30 cellular contexts compared by ENCODE assay signal in genomic region chr16:35258381-35258780, GRCh38.
"Had no signal": no experiment of that assay in that cellular context is flagged by ENCODE, and none has a peak within 500 bp of the region (broad histone marks: within the 10 kb centered on the region; RNA-seq: fewer than 3 reads in every experiment).

No MANE protein-coding gene starts in this region.

- H3K4me1 Mint-ChIP-seq: naive thymus-derived CD8-positive, alpha-beta T cell; nephron progenitor cell; neural crest cell; stimulated activated effector memory CD8-positive, alpha-beta T cell treated with anti-CD3 and anti-CD28 coated beads, Interleukin-12 subunit alpha, Interleukin-12 subunit beta, amount 100 ng/mL, for 72 hours; stimulated activated naive CD8-positive, alpha-beta T cell treated with anti-CD3 and anti-CD28 coated beads, Interleukin-15, amount 100 ng/mL, for 72 hours had no signal

- H3K9me3 ChIP-seq: neutrophil, ovary, right lobe of liver, suprapubic skin, testis, upper lobe of right lung, vagina had no signal

- H3K27me3 Mint-ChIP-seq: naive thymus-derived CD8-positive, alpha-beta T cell; natural killer cell treated with Interleukin-12 subunit alpha and Interleukin-12 subunit beta and Interleukin-15 and Interleukin-18, amount 100 ng/mL, for 72 hours; progenitor cell of endocrine pancreas; stimulated activated naive CD8-positive, alpha-beta T cell treated with anti-CD3 and anti-CD28 coated beads, Interleukin-15, amount 100 ng/mL, for 72 hours; type B pancreatic cell had no signal

- H3K36me3 Mint-ChIP-seq: stimulated activated effector memory CD8-positive, alpha-beta T cell treated with anti-CD3 and anti-CD28 coated beads, Interleukin-12 subunit alpha, Interleukin-12 subunit beta, amount 100 ng/mL, for 72 hours; type B pancreatic cell had no signal

- H3K4me3 Mint-ChIP-seq: naive thymus-derived CD8-positive, alpha-beta T cell; natural killer cell treated with Interleukin-12 subunit alpha and Interleukin-12 subunit beta and Interleukin-15 and Interleukin-18, amount 100 ng/mL, for 72 hours; nephron progenitor cell; neural crest cell; stimulated activated effector memory CD8-positive, alpha-beta T cell treated with anti-CD3 and anti-CD28 coated beads, Interleukin-12 subunit alpha, Interleukin-12 subunit beta, amount 100 ng/mL, for 72 hours; stimulated activated naive CD8-positive, alpha-beta T cell treated with anti-CD3 and anti-CD28 coated beads, Interleukin-15, amount 100 ng/mL, for 72 hours; type B pancreatic cell had no signal

- H3K4me3 ChIP-seq: ovary, psoas muscle, right lobe of liver, sigmoid colon, suprapubic skin, testis, tibial artery, transverse colon, upper lobe of right lung, vagina had no signal

- ATAC-seq: naive thymus-derived CD8-positive, alpha-beta T cell; natural killer cell treated with Interleukin-12 subunit alpha and Interleukin-12 subunit beta and Interleukin-15 and Interleukin-18, amount 100 ng/mL, for 72 hours; psoas muscle; right cardiac atrium; right lobe of liver; stimulated activated effector memory CD8-positive, alpha-beta T cell treated with anti-CD3 and anti-CD28 coated beads, Interleukin-12 subunit alpha, Interleukin-12 subunit beta, amount 100 ng/mL, for 72 hours; stimulated activated naive CD8-positive, alpha-beta T cell treated with anti-CD3 and anti-CD28 coated beads, Interleukin-15, amount 100 ng/mL, for 72 hours; stimulated activated naive CD8-positive, alpha-beta T cell treated with anti-CD3 and anti-CD28 coated beads, Interleukin-15, Interleukin-2, amounts not matched to agents 100 U/mL and 50 U/mL, for 24 hours; upper lobe of right lung had no signal

- H3K27ac Mint-ChIP-seq: naive thymus-derived CD8-positive, alpha-beta T cell; natural killer cell treated with Interleukin-12 subunit alpha and Interleukin-12 subunit beta and Interleukin-15 and Interleukin-18, amount 100 ng/mL, for 72 hours; nephron progenitor cell; progenitor cell of endocrine pancreas; stimulated activated effector memory CD8-positive, alpha-beta T cell treated with anti-CD3 and anti-CD28 coated beads, Interleukin-12 subunit alpha, Interleukin-12 subunit beta, amount 100 ng/mL, for 72 hours; stimulated activated naive CD8-positive, alpha-beta T cell treated with anti-CD3 and anti-CD28 coated beads, Interleukin-15, amount 100 ng/mL, for 72 hours; type B pancreatic cell had no signal

- DNase-seq: naive thymus-derived CD8-positive, alpha-beta T cell; nephron progenitor cell; nucleus accumbens; ovary; posterior cingulate gyrus; psoas muscle; right cardiac atrium; right lobe of liver; sigmoid colon; small intestine; stimulated activated CD4-positive, alpha-beta T cell treated with anti-CD3 and anti-CD28 coated beads, Interleukin-15, amount 100 ng/mL, for 24 hours; stimulated activated CD4-positive, alpha-beta T cell treated with anti-CD3 and anti-CD28 coated beads, Interleukin-2, amount 100 ng/mL, for 24 hours; stimulated activated CD4-positive, alpha-beta T cell treated with anti-CD3 and anti-CD28 coated beads, Interleukin-2, amount 100 ng/mL, for 48 hours; stimulated activated CD4-positive, alpha-beta T cell treated with anti-CD3 and anti-CD28 coated beads, Interleukin-4, amount 100 ng/mL, for 24 hours; stimulated activated naive CD4-positive, alpha-beta T cell; stimulated activated naive CD8-positive, alpha-beta T cell treated with anti-CD3 and anti-CD28 coated beads, Interleukin-15, amount 100 ng/mL, for 72 hours; stimulated activated naive CD8-positive, alpha-beta T cell treated with anti-CD3 and anti-CD28 coated beads, Interleukin-15, Interleukin-2, amounts not matched to agents 100 U/mL and 50 U/mL, for 24 hours; substantia nigra; testis; tibial artery; transverse colon; upper lobe of right lung had no signal
